In the genomic region with DNA sequence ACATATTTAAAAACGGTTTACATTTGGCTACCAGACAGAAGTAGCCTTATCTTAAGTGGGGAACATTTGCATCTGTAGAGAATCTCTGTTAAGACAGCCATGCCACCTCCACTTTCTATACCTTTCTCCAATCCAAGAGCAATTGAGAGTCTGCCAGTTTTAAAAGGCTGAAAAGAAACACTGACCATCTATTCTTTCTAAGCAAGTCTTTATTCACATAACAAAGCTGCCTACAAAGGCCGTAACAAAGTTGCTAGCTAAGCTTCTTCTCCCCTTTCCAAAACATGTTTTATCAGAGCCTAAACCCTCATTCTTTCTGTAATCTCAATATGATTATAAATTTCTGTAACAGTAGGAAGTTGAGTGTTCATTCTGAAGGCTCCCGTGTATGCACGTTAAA, we compare ENCODE assay signal across 19 cellular contexts.
DNase-seq lines count a peak whose midpoint lies in the region; ATAC-seq, FAIRE-seq and TF ChIP-seq lines count a peak whose summit lies in the region.
"Had no signal": no experiment of that assay in that cellular context is flagged by ENCODE, and none has a peak within 500 bp of the region (broad histone marks: within the 10 kb centered on the region; RNA-seq: fewer than 3 reads in every experiment).

No MANE protein-coding gene starts in this region.

- H3K14ac ChIP-seq in H1 (ENCODE audit: insufficient read length) = no peak overlapping the region

- no peak overlapping the region for H2BK20ac ChIP-seq in H1 (ENCODE audit: low read length)

- no peak overlapping the region for H3K18ac ChIP-seq in H1 (ENCODE audit: extremely low read depth, low read length)

- DNase-seq in H1 (ENCODE audit: low read depth in 1 of 2, low spot score in 2 of 2) (no peak), testis (peak; percentile 19), lower lobe of right lung (no peak), NK-92 (lab: John Stamatoyannopoulos, UW; ENCODE audit: unreplicated experiment) (no peak)
- DNase-seq in stimulated activated CD4-positive, alpha-beta T cell treated with anti-CD3 and anti-CD28 coated beads, Interleukin-4, amount 100 ng/mL, for 24 hours = no peak
- DNase-seq: AML-193; Caco-2; CD4-positive, alpha-beta T cell; GDM1; HCEC 1CT; IMR-90 had no signal

- no peak overlapping the region for H4K91ac ChIP-seq in H1 (replicated peaks; ENCODE audit: insufficient read length, low read length)

- intact Hi-C loops in testis (cut with DNase I; ENCODE audit: low total_unique reads) (no loop called here), lower lobe of right lung (cut with DNase I) (no loop called here)

- TF ChIP-seq POLR2A in H1 (IDR thresholded peaks at IDR 0.05; ENCODE audit: control extremely low read depth in 1 of 2, low read depth in 2 of 2, low read length in 2 of 2) (no peak), testis (IDR thresholded peaks at IDR 0.05) (no peak)

- H3K4me3 ChIP-seq in HUES48 (ENCODE audit: low read depth, low read length) (no peak overlapping the region), OCI-LY1 (ENCODE audit: low read depth, low read length, poor library complexity, severe bottlenecking) (no peak overlapping the region), H1 (ENCODE audit: extremely low read depth in 1 of 4, insufficient read depth in 2 of 4, low read depth in 3 of 4, low read length in 4 of 4) (no peak overlapping the region), testis (no peak overlapping the region), lower lobe of right lung (no peak overlapping the region)
- H3K4me3 ChIP-seq: A549, K562 had no signal

- H4K5ac ChIP-seq in H1 (ENCODE audit: insufficient read length, low read depth, low read length) = peak overlapping the region; percentile 6

- H2BK15ac ChIP-seq in H1 (ENCODE audit: low read length) = no peak overlapping the region

- H3K23me2 ChIP-seq in H1 (ENCODE audit: low read depth, low read length) = no peaks in the 10 kb centered on the region

- no peak overlapping the region for H3K4ac ChIP-seq in H1 (replicated peaks; ENCODE audit: insufficient read length, low read depth, low read length)

- peak overlapping the region; percentile 78 for H3K27ac ChIP-seq in HUES48 (ENCODE audit: low read depth, low read length)
- no peak overlapping the region for H3K27ac ChIP-seq in OCI-LY1 (ENCODE audit: low read depth, low read length, poor library complexity, severe bottlenecking)
- no peak overlapping the region; the same call in 1 of the 2 replicates for H3K27ac ChIP-seq in H1 (ENCODE audit: low read depth, low read length)
- H3K27ac ChIP-seq in testis = peak overlapping the region in 1 of 2 donors; percentile 11
- H3K27ac ChIP-seq in lower lobe of right lung = no peak overlapping the region
- H3K27ac ChIP-seq: A549, C4-2B had no signal

- TF ChIP-seq RAD21 in H1 (IDR thresholded peaks at IDR 0.05 in 1 of 2, conservative IDR thresholded peaks at IDR 0.05 in 1 of 2; ENCODE audit: low read depth in 2 of 2, low read length in 2 of 2) = no peak

- H2AK5ac ChIP-seq in H1 (ENCODE audit: low read depth, low read length) = no peak overlapping the region

- CTCF ChIA-PET in H1 (lab: Charles Lee; ENCODE audit: partially characterized antibody) = no interaction called here

- no peaks in the 10 kb centered on the region for H4K20me1 ChIP-seq in OCI-LY1 (ENCODE audit: insufficient read depth, low read length)
- no peaks in the 10 kb centered on the region for H4K20me1 ChIP-seq in H1 (replicated peaks in 1 of 2; ENCODE audit: control insufficient read depth in 1 of 2, insufficient read depth in 2 of 2, low read length in 2 of 2)

- H3K4me1 ChIP-seq in HUES48 (ENCODE audit: control insufficient read depth, insufficient read depth, low read length) = peaks cover 25% of the 10 kb centered on the region
- H3K4me1 ChIP-seq in OCI-LY1 (ENCODE audit: insufficient read depth, low read length, severe bottlenecking) = peaks cover 24% of the 10 kb centered on the region
- peaks cover 0 to 4% (median 0%) of the 10 kb centered on the region in 4 experiments; a peak in 1 of 7 replicates for H3K4me1 ChIP-seq in H1 (replicated peaks in 1 of 4; ENCODE audit: control insufficient read depth in 3 of 4, insufficient read depth in 4 of 4, low read length in 3 of 4)
- H3K4me1 ChIP-seq in testis = peaks cover 3% of the 10 kb centered on the region
- no peaks in the 10 kb centered on the region for H3K4me1 ChIP-seq in lower lobe of right lung
- H3K4me1 ChIP-seq: A549, Caco-2 had no signal

- H2BK120ac ChIP-seq in H1 (replicated peaks; ENCODE audit: low read depth, low read length) = no peak overlapping the region

- ATAC-seq in lower lobe of right lung (no peak), HG03442 (IDR thresholded peaks at IDR 0.05; ENCODE audit: unreplicated experiment) (no peak)
- ATAC-seq: A549, K562 had no signal

- H2AFZ ChIP-seq in OCI-LY1 (ENCODE audit: low read length) (peak overlapping the region; percentile 96), H1 (ENCODE audit: low read length) (no peak overlapping the region)

- 44% methylated on average over 4 of the region's 4 CpGs; no CpG with 5 or more reads in 1 of the 2 experiments for WGBS in H1 (ENCODE audit: extremely low coverage in 1 of 2, insufficient coverage in 1 of 2, insufficient read length in 1 of 2, insufficient replicate concordance in 2 of 2, low coverage in 1 of 2, low lambda C conversion rate in 2 of 2, missing lambda C conversion rate in 1 of 2), 2 experiments
- 43 to 54% methylated on average over 4 of the region's 4 CpGs for WGBS in testis, 2 donors

- H3K9ac ChIP-seq in HUES48 (ENCODE audit: low read depth, low read length) (no peak overlapping the region), OCI-LY1 (ENCODE audit: low read length) (no peak overlapping the region), H1 (replicated peaks in 1 of 4; ENCODE audit: extremely low read depth in 1 of 4, low read depth in 3 of 4, low read length in 3 of 4) (no peak overlapping the region)

- peak; percentile 69 for FAIRE-seq in H1 (lab: Jason Lieb, UNC)
- FAIRE-seq: A549, D721Med, GM12892, K562 had no signal

- H2BK5ac ChIP-seq in H1 (ENCODE audit: low read depth, low read length) = no peak overlapping the region

- H4K8ac ChIP-seq in H1 (ENCODE audit: extremely low read depth, insufficient read depth, low read length) = no peak overlapping the region

- H3K4me2 ChIP-seq in OCI-LY1 (ENCODE audit: low read length) (no peak overlapping the region), H1 (ENCODE audit: insufficient read depth in 1 of 2, low read depth in 2 of 2, low read length in 2 of 2) (no peak overlapping the region)
- H3K4me2 ChIP-seq: A549 had no signal

- peaks cover 7% of the 10 kb centered on the region; the same call in 1 of the 2 replicates for H3K9me3 ChIP-seq in HUES48 (ENCODE audit: control insufficient read depth, insufficient read depth, low read length)
- peaks cover 6% of the 10 kb centered on the region; the same call in 1 of the 2 replicates for H3K9me3 ChIP-seq in OCI-LY1 (ENCODE audit: low read length)
- peaks cover 0 to 3% of the 10 kb centered on the region in 2 experiments; a peak in 2 of 4 replicates for H3K9me3 ChIP-seq in H1 (ENCODE audit: insufficient read depth in 2 of 2, low read depth in 1 of 2, low read length in 1 of 2)
- H3K9me3 ChIP-seq in testis = no peaks in the 10 kb centered on the region
- H3K9me3 ChIP-seq in lower lobe of right lung = no peaks in the 10 kb centered on the region
- H3K9me3 ChIP-seq: A549, Caco-2 had no signal

- H3K36me3 ChIP-seq in HUES48 (ENCODE audit: control insufficient read depth, insufficient read depth, low read length) (no peaks in the 10 kb centered on the region), OCI-LY1 (ENCODE audit: insufficient read depth, low read length) (no peaks in the 10 kb centered on the region; the same call in 1 of the 2 replicates), H1 (ENCODE audit: control insufficient read depth in 2 of 4, insufficient read depth in 4 of 4, low read length in 3 of 4) (no peaks in the 10 kb centered on the region; a peak in 1 of 8 replicates), testis (ENCODE audit: low read depth, missing control alignments) (no peaks in the 10 kb centered on the region), lower lobe of right lung (no peaks in the 10 kb centered on the region)

- H3K79me1 ChIP-seq in H1 (ENCODE audit: low read depth, low read length) = no peaks in the 10 kb centered on the region

- no peak overlapping the region for H3K56ac ChIP-seq in H1 (replicated peaks; ENCODE audit: insufficient read length, low read depth, low read length)

- POLR2A ChIA-PET in H1 (lab: Charles Lee; ENCODE audit: partially characterized antibody) = no interaction called here

- no peak overlapping the region for H2BK12ac ChIP-seq in H1 (ENCODE audit: low read depth, low read length)

- H3K9me2 ChIP-seq in OCI-LY1 (ENCODE audit: low read depth, low read length) = no peaks in the 10 kb centered on the region

- no peaks in the 10 kb centered on the region for H3K27me3 ChIP-seq in HUES48 (ENCODE audit: control insufficient read depth, insufficient read depth, low read length)
- no peaks in the 10 kb centered on the region for H3K27me3 ChIP-seq in OCI-LY1 (ENCODE audit: insufficient read depth, low read length)
- no peaks in the 10 kb centered on the region for H3K27me3 ChIP-seq in H1 (replicated peaks in 1 of 4; ENCODE audit: control insufficient read depth in 3 of 4, extremely low read depth in 1 of 4, insufficient read depth in 3 of 4, low read length in 3 of 4)
- no peaks in the 10 kb centered on the region for H3K27me3 ChIP-seq in testis
- no peaks in the 10 kb centered on the region for H3K27me3 ChIP-seq in lower lobe of right lung (ENCODE audit: low read depth)

- H3K23ac ChIP-seq in H1 (ENCODE audit: insufficient read length) = no peak overlapping the region

- H3K79me2 ChIP-seq in OCI-LY1 (ENCODE audit: insufficient read depth, low read length) = no peaks in the 10 kb centered on the region
- H3K79me2 ChIP-seq in H1 (ENCODE audit: control insufficient read depth in 1 of 2, insufficient read depth in 2 of 2, low read length in 2 of 2) = no peaks in the 10 kb centered on the region

- H3F3A ChIP-seq in OCI-LY1 (ENCODE audit: insufficient read depth, low read length) = no peaks in the 10 kb centered on the region

- no peak for TF ChIP-seq EP300 in H1 (IDR thresholded peaks at IDR 0.05; ENCODE audit: borderline replicate concordance in 1 of 2, low read depth in 2 of 2, low read length in 2 of 2)

- TF ChIP-seq CTCF in OCI-LY1 (IDR thresholded peaks at IDR 0.05; ENCODE audit: low read length) = no peak
- no peak for TF ChIP-seq CTCF in H1 (IDR thresholded peaks at IDR 0.05; ENCODE audit: control extremely low read depth in 1 of 3, insufficient read depth in 1 of 3, low read depth in 1 of 3, low read length in 3 of 3)
- TF ChIP-seq CTCF in testis (IDR thresholded peaks at IDR 0.05) = no peak
- no peak for TF ChIP-seq CTCF in lower lobe of right lung (IDR thresholded peaks at IDR 0.05)

TF ChIP-seq in H1, 55 proteins besides CTCF, POLR2A, EP300 and RAD21 (continues in another document):
- no peak for TF ChIP-seq CBX8 (IDR thresholded peaks at IDR 0.05; ENCODE audit: borderline replicate concordance, low read depth, low read length)
